Comparison of ENCODE assay signal across 1 cellular context in genomic region chr14:64444140-64444539, GRCh38.
TF ChIP-seq lines count a peak whose summit lies in the region.

No MANE protein-coding gene starts in this region.

TF ChIP-seq in SK-N-SH, 30 proteins besides CTCF, POLR2A, EP300 and RAD21 (continued from another document):
- TF ChIP-seq, protein P1, sequence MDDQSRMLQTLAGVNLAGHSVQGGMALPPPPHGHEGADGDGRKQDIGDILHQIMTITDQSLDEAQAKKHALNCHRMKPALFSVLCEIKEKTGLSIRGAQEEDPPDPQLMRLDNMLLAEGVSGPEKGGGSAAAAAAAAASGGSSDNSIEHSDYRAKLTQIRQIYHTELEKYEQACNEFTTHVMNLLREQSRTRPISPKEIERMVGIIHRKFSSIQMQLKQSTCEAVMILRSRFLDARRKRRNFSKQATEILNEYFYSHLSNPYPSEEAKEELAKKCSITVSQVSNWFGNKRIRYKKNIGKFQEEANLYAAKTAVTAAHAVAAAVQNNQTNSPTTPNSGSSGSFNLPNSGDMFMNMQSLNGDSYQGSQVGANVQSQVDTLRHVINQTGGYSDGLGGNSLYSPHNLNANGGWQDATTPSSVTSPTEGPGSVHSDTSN (IDR thresholded peaks at IDR 0.05) = no peak
- no peak for TF ChIP-seq TAF1 (IDR thresholded peaks at IDR 0.05; ENCODE audit: borderline replicate concordance, low read depth, low read length)
- no peak for TF ChIP-seq EZH2phosphoT487 (IDR thresholded peaks at IDR 0.05; ENCODE audit: borderline replicate concordance, low read depth)
- no peak for TF ChIP-seq FOSL2 (IDR thresholded peaks at IDR 0.05; ENCODE audit: borderline replicate concordance, low read depth)
- no peak for TF ChIP-seq RXRA (IDR thresholded peaks at IDR 0.05; ENCODE audit: borderline replicate concordance, low read depth)
